Comparison of ENCODE assay signal across 7 cellular contexts in genomic region chr14:98728024-98728423, GRCh38.
"Had no signal": no experiment of that assay in that cellular context is flagged by ENCODE, and none has a peak within 500 bp of the region (broad histone marks: within the 10 kb centered on the region; RNA-seq: fewer than 3 reads in every experiment).

No MANE protein-coding gene starts in this region.

- ATAC-seq: HepG2, K562 had no signal

- H3K4me3 Mint-ChIP-seq: IgD-negative memory B cell had no signal

- H3K27ac ChIP-seq: HL-60 had no signal

- H3K36me3 Mint-ChIP-seq: IgD-negative memory B cell had no signal

- DNase-seq: IMR-90, KBM-7, KG1 had no signal

- H3K4me1 Mint-ChIP-seq: IgD-negative memory B cell had no signal

- H3K4me3 ChIP-seq: K562 had no signal
